Comparison of ENCODE assay signal across 1 cellular context in genomic region chr2:70887550-70888229, GRCh38.
TF ChIP-seq lines count a peak whose summit lies in the region.

No MANE protein-coding gene starts in this region.

TF ChIP-seq in HepG2, 621 proteins besides CTCF, POLR2A, EP300 and RAD21 (continued from another document and continues in another):
- TF ChIP-seq UBTF (CRISPR knock-in tag; IDR thresholded peaks at IDR 0.05) (peak; percentile 56; the same call in 1 of the 2 replicates), PAWR (CRISPR knock-in tag; IDR thresholded peaks at IDR 0.05; ENCODE audit: borderline replicate concordance) (no peak), ZNF503 (CRISPR knock-in tag; IDR thresholded peaks at IDR 0.05) (no peak), FOXA1 (IDR thresholded peaks at IDR 0.05) (no peak), FOXA1 (CRISPR knock-in tag; IDR thresholded peaks at IDR 0.05) (no peak), TEF (CRISPR knock-in tag; IDR thresholded peaks at IDR 0.05) (no peak), SRY (CRISPR knock-in tag; IDR thresholded peaks at IDR 0.05) (peak; percentile 82; the same call in 1 of the 2 replicates), PHF20 (CRISPR knock-in tag; IDR thresholded peaks at IDR 0.05) (0 out of 2 replicates have a peak, but pooled peaks have one; percentile 32), BRD4 (CRISPR knock-in tag; IDR thresholded peaks at IDR 0.05) (0 out of 2 replicates have a peak, but pooled peaks have one; percentile 43), HES4 (CRISPR knock-in tag; IDR thresholded peaks at IDR 0.05; ENCODE audit: borderline replicate concordance) (peak; percentile 35; the same call in 1 of the 2 replicates), HNRNPL (IDR thresholded peaks at IDR 0.05; ENCODE audit: low read depth, low read length) (no peak), YY1 (IDR thresholded peaks at IDR 0.05; ENCODE audit: insufficient read depth, insufficient replicate concordance, low read depth, low read length) (peak; percentile 12), RBFOX2 (IDR thresholded peaks at IDR 0.05; ENCODE audit: low read depth, low read length) (peak; percentile 71), ZNF563 (CRISPR knock-in tag; IDR thresholded peaks at IDR 0.05) (peak; percentile 65), ARID5B (CRISPR knock-in tag; IDR thresholded peaks at IDR 0.05) (peak; percentile 56; the same call in 1 of the 2 replicates), MTF2 (CRISPR knock-in tag; IDR thresholded peaks at IDR 0.05; ENCODE audit: borderline replicate concordance) (0 out of 2 replicates have a peak, but pooled peaks have one; percentile 29), MYPOP (CRISPR knock-in tag; IDR thresholded peaks at IDR 0.05) (no peak; the same call in 1 of the 2 replicates), THAP7 (CRISPR knock-in tag; IDR thresholded peaks at IDR 0.05) (no peak), ZFP91 (CRISPR knock-in tag; IDR thresholded peaks at IDR 0.05; ENCODE audit: borderline replicate concordance) (peak; percentile 36; the same call in 1 of the 2 replicates), ZNF281 (CRISPR knock-in tag; IDR thresholded peaks at IDR 0.05; ENCODE audit: borderline replicate concordance) (peak; percentile 88), ZNF556 (CRISPR knock-in tag; IDR thresholded peaks at IDR 0.05; ENCODE audit: borderline replicate concordance) (peak; percentile 50; the same call in 1 of the 2 replicates), POLR2AphosphoS2 (IDR thresholded peaks at IDR 0.05; ENCODE audit: low read depth, low read length) (no peak), PRPF4 (IDR thresholded peaks at IDR 0.05; ENCODE audit: low read depth, low read length, poor library complexity, severe bottlenecking) (peak; percentile 18), TCF12 (IDR thresholded peaks at IDR 0.05) (no peak), TCF12 (CRISPR knock-in tag; IDR thresholded peaks at IDR 0.05) (no peak), ZNF589 (CRISPR knock-in tag; conservative IDR thresholded peaks at IDR 0.05) (0 out of 2 replicates have a peak, but pooled peaks have one; percentile 25), NR2F1 (CRISPR knock-in tag; IDR thresholded peaks at IDR 0.05) (peak; percentile 23 to 41; a peak in 1 of 4 replicates), ZFP62 (CRISPR knock-in tag; IDR thresholded peaks at IDR 0.05) (peak; percentile 49; the same call in 1 of the 2 replicates), ZNF569 (CRISPR knock-in tag; IDR thresholded peaks at IDR 0.05; ENCODE audit: borderline replicate concordance) (no peak), ERF (CRISPR knock-in tag; IDR thresholded peaks at IDR 0.05) (peak; percentile 56; the same call in 1 of the 2 replicates), FUBP1 (CRISPR knock-in tag; IDR thresholded peaks at IDR 0.05; ENCODE audit: borderline replicate concordance) (no peak), ZNF510 (CRISPR knock-in tag; IDR thresholded peaks at IDR 0.05; ENCODE audit: low read depth) (no peak), ASH2L (IDR thresholded peaks at IDR 0.05; ENCODE audit: insufficient read length, low read depth, low read length) (no peak), BCL6 (CRISPR knock-in tag; IDR thresholded peaks at IDR 0.05) (no peak), TFAP4 (IDR thresholded peaks at IDR 0.05; ENCODE audit: borderline replicate concordance, low read depth) (peak; percentile 17; the same call in 1 of the 2 replicates)
